In the genomic region with DNA sequence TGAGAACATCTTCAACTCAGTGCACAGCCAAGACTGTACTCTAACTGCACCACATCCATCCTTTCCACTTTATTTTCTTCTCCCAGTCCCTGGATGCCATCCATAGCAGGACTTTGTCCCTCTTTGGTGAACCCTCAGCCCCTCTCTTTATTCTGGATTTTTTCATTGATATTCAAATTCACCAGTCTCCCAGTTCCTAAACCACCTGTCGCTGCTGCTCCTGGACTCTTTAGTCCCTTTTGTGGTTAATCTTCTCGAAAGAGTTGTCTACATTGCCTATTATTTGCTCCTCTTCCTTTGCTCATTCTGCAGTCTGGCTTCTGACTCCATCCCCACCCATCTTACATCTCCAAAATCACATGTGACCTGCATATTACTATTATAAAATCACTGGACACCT, we compare ENCODE assay signal across 32 cellular contexts. TPM values are rescaled to one million over a fixed set of nuclear protein-coding genes. Genes with fewer than 3 reads are reported as not detected.
A peak's percentile ranks its signal among the peaks of the same experiment; 100 is the strongest.
DNase-seq lines count a peak whose midpoint lies in the region; TF ChIP-seq lines count a peak whose summit lies in the region.
"Had no signal": no experiment of that assay in that cellular context is flagged by ENCODE, and none has a peak within 500 bp of the region (broad histone marks: within the 10 kb centered on the region; RNA-seq: fewer than 3 reads in every experiment).

No MANE protein-coding gene starts in this region.

- H2BK12ac ChIP-seq in neuronal stem cell (ENCODE audit: low read length), result no peak overlapping the region

- H3K23ac ChIP-seq in neuronal stem cell (ENCODE audit: low read depth, low read length, poor library complexity), result no peak overlapping the region

- H3K18ac ChIP-seq in neuronal stem cell (ENCODE audit: low read length), result no peak overlapping the region

- no peak overlapping the region for H2BK5ac ChIP-seq in neuronal stem cell (ENCODE audit: low read length)

- H3K27me3 ChIP-seq in neuron (ENCODE audit: insufficient read depth, low read length), result no peaks in the 10 kb centered on the region
- no peaks in the 10 kb centered on the region for H3K27me3 ChIP-seq in neuronal stem cell (ENCODE audit: control insufficient read depth in 3 of 3, insufficient read depth in 3 of 3, low read depth in 1 of 3, low read length in 3 of 3)
- H3K27me3 ChIP-seq in BE2C, result no peaks in the 10 kb centered on the region
- no peaks in the 10 kb centered on the region for H3K27me3 ChIP-seq in tibial artery
- H3K27me3 ChIP-seq: BLaER1; BLaER1 treated with 17β-estradiol and CSF1 and Interleukin-3, amounts not matched to agents 10 nM and 100 nM had no signal

- H2BK15ac ChIP-seq in neuronal stem cell (ENCODE audit: low read length), result no peak overlapping the region

- H3K36me3 Mint-ChIP-seq in endothelial cell (ENCODE audit: low read depth, unreplicated experiment), result no peaks in the 10 kb centered on the region
- H3K36me3 Mint-ChIP-seq: CD4-positive, alpha-beta memory T cell; CD4-positive, CD25-positive, alpha-beta regulatory T cell; CD8-positive, alpha-beta memory T cell; CD8-positive, alpha-beta T cell had no signal

- H3K27me3 Mint-ChIP-seq in endothelial cell (ENCODE audit: unreplicated experiment), result no peaks in the 10 kb centered on the region
- H3K27me3 Mint-ChIP-seq: CD4-positive, alpha-beta T cell had no signal

- no peak overlapping the region for H2BK120ac ChIP-seq in neuronal stem cell (ENCODE audit: low read depth, low read length)

- no peak for DNase-seq in neuronal stem cell (ENCODE audit: low spot score)
- DNase-seq in BE2C, result no peak
- DNase-seq in endothelial cell (ENCODE audit: low spot score), result no peak
- no peak for DNase-seq in tibial artery
- DNase-seq: 8988T; ACHN; AML-193; C1 segment of cervical spinal cord; Caco-2; Calu3; CD4-positive, alpha-beta memory T cell; CD4-positive, alpha-beta T cell; CD4-positive, CD25-positive, alpha-beta regulatory T cell; CD8-positive, alpha-beta memory T cell; CD8-positive, alpha-beta T cell; COR-L47; DMS 273 treated with DMSO at 0.1 percent for 48 hours; DMS153; DMS53; DMS79; DMS79 treated with DMSO at 0.1 percent for 48 hours; DND-41; EL had no signal

- H3K4me3 ChIP-seq in HEK293 (ENCODE audit: low read depth, low read length) (no peak overlapping the region), neuron (ENCODE audit: low read length) (no peak overlapping the region), neuronal stem cell (ENCODE audit: low read length in 2 of 2) (no peak overlapping the region), BE2C (ENCODE audit: low read depth, low read length) (no peak overlapping the region), tibial artery (no peak overlapping the region)
- H3K4me3 ChIP-seq: A549; BLaER1; BLaER1 treated with 17β-estradiol and CSF1 and Interleukin-3, amounts not matched to agents 10 nM and 100 nM had no signal

- no peak overlapping the region for H4K91ac ChIP-seq in neuronal stem cell (ENCODE audit: low read depth, low read length, poor library complexity)

- H3K4me3 Mint-ChIP-seq in endothelial cell (ENCODE audit: unreplicated experiment), result no peak overlapping the region
- H3K4me3 Mint-ChIP-seq: B cell; CD14-positive monocyte; CD4-positive, alpha-beta memory T cell; CD4-positive, alpha-beta T cell; CD4-positive, CD25-positive, alpha-beta regulatory T cell; CD8-positive, alpha-beta memory T cell; CD8-positive, alpha-beta T cell had no signal

- no peaks in the 10 kb centered on the region for H3K4me1 ChIP-seq in HEK293 (ENCODE audit: control insufficient read depth, insufficient read depth, low read length)
- peaks cover 22% of the 10 kb centered on the region for H3K4me1 ChIP-seq in neuron (ENCODE audit: insufficient read depth, low read length)
- peaks cover 11 to 19% of the 10 kb centered on the region in 2 donors for H3K4me1 ChIP-seq in neuronal stem cell (ENCODE audit: control insufficient read depth in 2 of 2, insufficient read depth in 1 of 2, low read depth in 1 of 2, low read length in 2 of 2)
- no peaks in the 10 kb centered on the region for H3K4me1 ChIP-seq in BE2C
- no peaks in the 10 kb centered on the region for H3K4me1 ChIP-seq in tibial artery
- H3K4me1 ChIP-seq: Caco-2 had no signal

- H3K9me3 ChIP-seq in HEK293 (ENCODE audit: control insufficient read depth, insufficient read depth, low read depth, low read length) (no peaks in the 10 kb centered on the region), neuron (ENCODE audit: low read length) (no peaks in the 10 kb centered on the region), neuronal stem cell (replicated peaks in 1 of 2; ENCODE audit: control insufficient read depth in 2 of 2, insufficient read depth in 1 of 2, low read depth in 1 of 2, low read length in 2 of 2) (no peaks in the 10 kb centered on the region), BE2C (no peaks in the 10 kb centered on the region), tibial artery (no peaks in the 10 kb centered on the region)
- H3K9me3 ChIP-seq: A549; BLaER1; BLaER1 treated with 17β-estradiol and CSF1 and Interleukin-3, amounts not matched to agents 10 nM and 100 nM; Caco-2 had no signal

- H3K27ac ChIP-seq in HEK293 (ENCODE audit: extremely low read depth, low read depth, low read length) (no peak overlapping the region), neuronal stem cell (replicated peaks; ENCODE audit: low read length) (no peak overlapping the region), tibial artery (no peak overlapping the region)
- H3K27ac ChIP-seq: 22Rv1, A549, BLaER1, C4-2B had no signal

- H3K9ac ChIP-seq in neuronal stem cell (ENCODE audit: low read depth, low read length, poor library complexity), result no peak overlapping the region
- H3K9ac ChIP-seq: BLaER1; BLaER1 treated with 17β-estradiol and CSF1 and Interleukin-3, amounts not matched to agents 10 nM and 100 nM had no signal

- POLR2A ChIA-PET in HEK293 (lab: Yijun Ruan, JAX), result interaction anchor here (0.7 to 1.5 kb wide), 2 partner anchors 36 to 59 kb away, joined by 3 to 5 read pairs; no protein-coding TSS in a partner anchor

- H3K36me3 ChIP-seq in HEK293 (ENCODE audit: control insufficient read depth in 2 of 2, insufficient read depth in 1 of 2, low read length in 2 of 2), result no peaks in the 10 kb centered on the region
- no peaks in the 10 kb centered on the region for H3K36me3 ChIP-seq in neuron (ENCODE audit: insufficient read depth, low read length)
- H3K36me3 ChIP-seq in neuronal stem cell (replicated peaks in 1 of 2; ENCODE audit: control insufficient read depth in 2 of 2, insufficient read depth in 2 of 2, low read length in 2 of 2), result no peaks in the 10 kb centered on the region
- H3K36me3 ChIP-seq in BE2C, result no peaks in the 10 kb centered on the region
- H3K36me3 ChIP-seq in tibial artery, result no peaks in the 10 kb centered on the region
- H3K36me3 ChIP-seq: BLaER1; BLaER1 treated with 17β-estradiol and CSF1 and Interleukin-3, amounts not matched to agents 10 nM and 100 nM had no signal

- no peak overlapping the region for H3K27ac Mint-ChIP-seq in endothelial cell (ENCODE audit: unreplicated experiment)
- H3K27ac Mint-ChIP-seq: B cell; CD4-positive, alpha-beta memory T cell; CD4-positive, alpha-beta T cell; CD8-positive, alpha-beta memory T cell; CD8-positive, alpha-beta T cell had no signal

- CTCF ChIA-PET in HEK293 (lab: Yijun Ruan, JAX), result no interaction called here

- no peak overlapping the region for H4K8ac ChIP-seq in neuronal stem cell (ENCODE audit: low read depth, low read length)

- H3K9me3 Mint-ChIP-seq in endothelial cell (ENCODE audit: unreplicated experiment), result no peaks in the 10 kb centered on the region
- H3K9me3 Mint-ChIP-seq: CD14-positive monocyte; CD4-positive, alpha-beta memory T cell; CD4-positive, alpha-beta T cell; CD8-positive, alpha-beta T cell had no signal

- no peak overlapping the region for H3K4ac ChIP-seq in neuronal stem cell (ENCODE audit: low read length)

- TF ChIP-seq CTCF in HEK293 (tag by site-specific recombination; IDR thresholded peaks at IDR 0.05), result no peak
- no peak for TF ChIP-seq CTCF in BE2C (IDR thresholded peaks at IDR 0.05; ENCODE audit: low read depth, low read length)
- TF ChIP-seq CTCF in endothelial cell (IDR thresholded peaks at IDR 0.05; ENCODE audit: unreplicated experiment), result no peak
- no peak for TF ChIP-seq CTCF in tibial artery (IDR thresholded peaks at IDR 0.05)

- H3K79me1 ChIP-seq in neuronal stem cell (ENCODE audit: low read depth, low read length), result no peaks in the 10 kb centered on the region

- intact Hi-C loops in tibial artery (cut with DNase I; ENCODE audit: low total_unique reads), result no loop called here

- WGBS in neuronal stem cell (ENCODE audit: extremely low coverage in 2 of 2, insufficient read length in 2 of 2, insufficient replicate concordance in 1 of 2), 2 donors, result no CpG with 5 or more reads among the region's 2 CpGs

- H3K4me2 ChIP-seq in neuronal stem cell (ENCODE audit: insufficient read depth, low read length, poor library complexity, severe bottlenecking), result no peak overlapping the region
- H3K4me2 ChIP-seq: A549, BLaER1 had no signal

- H2AK5ac ChIP-seq in neuronal stem cell (ENCODE audit: low read depth, low read length), result no peak overlapping the region

- H3K4me1 Mint-ChIP-seq in endothelial cell (ENCODE audit: unreplicated experiment), result peaks cover 49% of the 10 kb centered on the region

- H3K14ac ChIP-seq in neuronal stem cell (ENCODE audit: low read length), result no peak overlapping the region

- H2AFZ ChIP-seq in neuron (ENCODE audit: low read depth, low read length) (peak overlapping the region; percentile 5), neuronal stem cell (ENCODE audit: low read length) (peak overlapping the region; percentile 2)

TF ChIP-seq in HEK293, 187 proteins besides CTCF, POLR2A, EP300 and RAD21:
- TF ChIP-seq SCRT1 (tag by site-specific recombination; IDR thresholded peaks at IDR 0.05; ENCODE audit: borderline replicate concordance) (peak; percentile 78; the same call in 1 of the 2 replicates), SCRT2 (tag by site-specific recombination; IDR thresholded peaks at IDR 0.05) (peak; percentile 91), ZNF660 (tag by site-specific recombination; IDR thresholded peaks at IDR 0.05) (no peak)

RNA-seq across cellular contexts. Expression of a gene that starts 59.4 kb away (rescaled TPM):
- 24.2 TPM for polyA plus RNA-seq in neuronal stem cell (2013, experiment 1 of 2)
- 25.4 TPM for polyA plus RNA-seq in neuronal stem cell (2013, experiment 2 of 2)
- 7.5 TPM for polyA plus RNA-seq in BE2C (2012; ENCODE audit: insufficient read depth, insufficient read length, low read depth)
- total RNA-seq in endothelial cell (ENCODE audit: unreplicated experiment), result 77.0 TPM
